In genomic region chr6:9795880-9796279, GRCh38 we compare ENCODE assay signal across 27 cellular contexts.
DNase-seq lines count a peak whose midpoint lies in the region; ATAC-seq, FAIRE-seq and TF ChIP-seq lines count a peak whose summit lies in the region.
"Had no signal": no experiment of that assay in that cellular context is flagged by ENCODE, and none has a peak within 500 bp of the region (broad histone marks: within the 10 kb centered on the region; RNA-seq: fewer than 3 reads in every experiment).

No MANE protein-coding gene starts in this region.

- H2BK15ac ChIP-seq in H9 (ENCODE audit: low read depth, low read length) (no peak overlapping the region), H1 (ENCODE audit: low read length) (no peak overlapping the region)

- no peak overlapping the region for H2BK12ac ChIP-seq in H9 (ENCODE audit: insufficient read length, low read depth, low read length)
- H2BK12ac ChIP-seq in H1 (ENCODE audit: low read depth, low read length): no peak overlapping the region

- H3K9ac ChIP-seq in H9 (ENCODE audit: extremely low read depth, insufficient read length, low read length) (no peak overlapping the region), H1 (replicated peaks in 1 of 4; ENCODE audit: extremely low read depth in 1 of 4, low read depth in 3 of 4, low read length in 3 of 4) (no peak overlapping the region)
- H3K9ac ChIP-seq: SK-N-SH had no signal

- H3K27me3 ChIP-seq in H9 (ENCODE audit: insufficient read depth, low read length) (no peaks in the 10 kb centered on the region), H1 (replicated peaks in 1 of 4; ENCODE audit: control insufficient read depth in 3 of 4, extremely low read depth in 1 of 4, insufficient read depth in 3 of 4, low read length in 3 of 4) (peaks cover 0 to 1% (median 0%) of the 10 kb centered on the region in 4 experiments; a peak in 1 of 7 replicates)

- H3K79me2 ChIP-seq in H9 (ENCODE audit: insufficient read depth, low read length) (no peaks in the 10 kb centered on the region), H1 (ENCODE audit: control insufficient read depth in 1 of 2, insufficient read depth in 2 of 2, low read length in 2 of 2) (no peaks in the 10 kb centered on the region)

- H3T11ph ChIP-seq in H9 (ENCODE audit: low read length): no peak overlapping the region

- H4K8ac ChIP-seq in H9 (replicated peaks; ENCODE audit: insufficient read length, low read depth, low read length): no peak overlapping the region
- no peak overlapping the region for H4K8ac ChIP-seq in H1 (ENCODE audit: extremely low read depth, insufficient read depth, low read length)

- TF ChIP-seq EP300 in H1 (IDR thresholded peaks at IDR 0.05; ENCODE audit: borderline replicate concordance in 1 of 2, low read depth in 2 of 2, low read length in 2 of 2): no peak

- H3K79me1 ChIP-seq in H9 (ENCODE audit: insufficient read depth, low read depth, low read length, poor library complexity, severe bottlenecking) (no peaks in the 10 kb centered on the region), H1 (ENCODE audit: low read depth, low read length) (no peaks in the 10 kb centered on the region)

- H4K5ac ChIP-seq in H9 (ENCODE audit: insufficient read length, low read depth, low read length): no peak overlapping the region
- H4K5ac ChIP-seq in H1 (ENCODE audit: insufficient read length, low read depth, low read length): no peak overlapping the region

- H3K18ac ChIP-seq in H9 (ENCODE audit: insufficient read length, low read depth, low read length) (no peak overlapping the region), H1 (ENCODE audit: extremely low read depth, low read length) (no peak overlapping the region)

- no peak for FAIRE-seq in H1 (lab: Jason Lieb, UNC)
- FAIRE-seq in GM12892 (lab: Jason Lieb, UNC): no peak
- FAIRE-seq: A204.1, GM12878, H54, RCC 7860 had no signal

- CTCF ChIA-PET in H1 (lab: Charles Lee; ENCODE audit: partially characterized antibody): interaction anchor here (1.5 kb wide), 1 partner anchor 12 kb away, joined by 4 read pairs; no protein-coding TSS in a partner anchor

- H3K4ac ChIP-seq in H9 (ENCODE audit: low read depth, low read length): no peak overlapping the region
- H3K4ac ChIP-seq in H1 (replicated peaks; ENCODE audit: insufficient read length, low read depth, low read length): no peak overlapping the region

- H2BK20ac ChIP-seq in H9 (ENCODE audit: low read depth, low read length, poor library complexity, severe bottlenecking) (no peak overlapping the region), H1 (ENCODE audit: low read length) (no peak overlapping the region)

- H3K23me2 ChIP-seq in H9 (ENCODE audit: insufficient read length, low read depth, low read length, poor library complexity, severe bottlenecking): no peaks in the 10 kb centered on the region
- no peaks in the 10 kb centered on the region for H3K23me2 ChIP-seq in H1 (ENCODE audit: low read depth, low read length)

- no peaks in the 10 kb centered on the region for H3K36me3 Mint-ChIP-seq in H9 (ENCODE audit: insufficient read depth in 1 of 3, low read depth in 3 of 3)
- no peaks in the 10 kb centered on the region for H3K36me3 Mint-ChIP-seq in stimulated activated memory B cell treated with anti-CD40 and anti-IgM and Interleukin-4, amounts not matched to agents 10 μg/mL and 1 μg/mL and 100 μg/mL, for 72 hours
- H3K36me3 Mint-ChIP-seq: CD8-positive, alpha-beta T cell had no signal

- no peaks in the 10 kb centered on the region for H3K4me1 ChIP-seq in H9 (ENCODE audit: insufficient read depth, low read length)
- no peaks in the 10 kb centered on the region for H3K4me1 ChIP-seq in H1 (replicated peaks in 1 of 4; ENCODE audit: control insufficient read depth in 3 of 4, insufficient read depth in 4 of 4, low read length in 3 of 4)
- H3K4me1 ChIP-seq: Caco-2 had no signal

- H3K23ac ChIP-seq in H9 (ENCODE audit: insufficient read length, low read depth, low read length) (no peak overlapping the region), H1 (ENCODE audit: insufficient read length) (no peak overlapping the region)

- H3K27me3 Mint-ChIP-seq in H9 (ENCODE audit: low read depth): no peaks in the 10 kb centered on the region
- H3K27me3 Mint-ChIP-seq in stimulated activated memory B cell treated with anti-CD40 and anti-IgM and Interleukin-4, amounts not matched to agents 10 μg/mL and 1 μg/mL and 100 μg/mL, for 72 hours: no peaks in the 10 kb centered on the region

- no peaks in the 10 kb centered on the region for H3K9me3 Mint-ChIP-seq in H9
- peaks cover 13% of the 10 kb centered on the region for H3K9me3 Mint-ChIP-seq in stimulated activated memory B cell treated with anti-CD40 and anti-IgM and Interleukin-4, amounts not matched to agents 10 μg/mL and 1 μg/mL and 100 μg/mL, for 72 hours

- H3K27ac ChIP-seq in H9 (ENCODE audit: insufficient read length, low read depth, low read length) (no peak overlapping the region), H1 (ENCODE audit: low read depth, low read length) (no peak overlapping the region)

- no peak overlapping the region for H3K56ac ChIP-seq in H9 (ENCODE audit: insufficient read length, low read depth, low read length)
- H3K56ac ChIP-seq in H1 (replicated peaks; ENCODE audit: insufficient read length, low read depth, low read length): no peak overlapping the region

- no peak overlapping the region for H2BK5ac ChIP-seq in H9 (ENCODE audit: insufficient read length, low read length)
- H2BK5ac ChIP-seq in H1 (ENCODE audit: low read depth, low read length): no peak overlapping the region

- H3K4me3 Mint-ChIP-seq in H9: peak overlapping the region in 1 of 2 experiments; percentile 12; a peak in 1 of 5 replicates
- no peak overlapping the region for H3K4me3 Mint-ChIP-seq in stimulated activated memory B cell treated with anti-CD40 and anti-IgM and Interleukin-4, amounts not matched to agents 10 μg/mL and 1 μg/mL and 100 μg/mL, for 72 hours
- H3K4me3 Mint-ChIP-seq: CD8-positive, alpha-beta T cell had no signal

- peak overlapping the region; percentile 57; the same call in 1 of the 2 replicates for H3K14ac ChIP-seq in H9 (ENCODE audit: insufficient read depth, low read length)
- no peak overlapping the region for H3K14ac ChIP-seq in H1 (ENCODE audit: insufficient read length)

- H4K91ac ChIP-seq in H9 (ENCODE audit: insufficient read length, low read depth, low read length): no peak overlapping the region
- no peak overlapping the region for H4K91ac ChIP-seq in H1 (replicated peaks; ENCODE audit: insufficient read length, low read length)

- H3K4me2 ChIP-seq in H9 (ENCODE audit: insufficient read depth, insufficient read length, low read length): no peak overlapping the region
- 0 out of 4 replicates have a peak overlapping the region, but pooled peaks of 1 of the 2 experiments have one; percentile 4 for H3K4me2 ChIP-seq in H1 (ENCODE audit: insufficient read depth in 1 of 2, low read depth in 2 of 2, low read length in 2 of 2)
- H3K4me2 ChIP-seq: SK-N-SH had no signal

- no peaks in the 10 kb centered on the region for H4K20me1 ChIP-seq in H9 (ENCODE audit: control insufficient read depth, insufficient read depth, insufficient read length)
- H4K20me1 ChIP-seq in H1 (replicated peaks in 1 of 2; ENCODE audit: control insufficient read depth in 1 of 2, insufficient read depth in 2 of 2, low read length in 2 of 2): no peaks in the 10 kb centered on the region

- TF ChIP-seq CTCF in H9 (conservative IDR thresholded peaks at IDR 0.05) (no peak), H1 (IDR thresholded peaks at IDR 0.05; ENCODE audit: control extremely low read depth in 1 of 3, insufficient read depth in 1 of 3, low read depth in 1 of 3, low read length in 3 of 3) (no peak)

- no peak overlapping the region for H3K4me3 ChIP-seq in H1 (ENCODE audit: extremely low read depth in 1 of 4, insufficient read depth in 2 of 4, low read depth in 3 of 4, low read length in 4 of 4)
- H3K4me3 ChIP-seq: GM12878 had no signal

- H3K36me3 ChIP-seq in H1 (ENCODE audit: control insufficient read depth in 2 of 4, insufficient read depth in 4 of 4, low read length in 3 of 4): no peaks in the 10 kb centered on the region

- H2AFZ ChIP-seq in H9 (ENCODE audit: low read length): no peak overlapping the region
- 0 out of 2 replicates have a peak overlapping the region, but pooled peaks have one; percentile 63 for H2AFZ ChIP-seq in H1 (ENCODE audit: low read length)

- ATAC-seq in GM21390 (IDR thresholded peaks at IDR 0.05; ENCODE audit: unreplicated experiment): no peak
- no peak for ATAC-seq in stimulated activated memory B cell treated with anti-CD40 and anti-IgM and Interleukin-4, amounts not matched to agents 10 μg/mL and 1 μg/mL and 100 μg/mL, for 72 hours
- ATAC-seq: CD8-positive, alpha-beta T cell; GM12878 had no signal

- TF ChIP-seq RAD21 in H1 (IDR thresholded peaks at IDR 0.05 in 1 of 2, conservative IDR thresholded peaks at IDR 0.05 in 1 of 2; ENCODE audit: low read depth in 2 of 2, low read length in 2 of 2): no peak

- H2BK120ac ChIP-seq in H9 (ENCODE audit: low read depth, low read length, poor library complexity, severe bottlenecking): no peak overlapping the region
- H2BK120ac ChIP-seq in H1 (replicated peaks; ENCODE audit: low read depth, low read length): no peak overlapping the region

- POLR2A ChIA-PET in H1 (lab: Charles Lee; ENCODE audit: partially characterized antibody): no interaction called here

- DNase-seq in H9 (no peak), H1 (ENCODE audit: low read depth in 1 of 2, low spot score in 2 of 2) (no peak), left kidney (ENCODE audit: low read depth, low spot score) (peak; percentile 37), pulmonary artery endothelial cell (ENCODE audit: low read depth, low spot score) (peak; percentile 46), GM12892 (ENCODE audit: insufficient read length) (no peak)
- no peak for DNase-seq in activated effector memory CD4-positive, alpha-beta T cell treated with Interleukin-2 at 50 U/mL for 16 hours
- DNase-seq: C1 segment of cervical spinal cord; Caco-2; CD8-positive, alpha-beta T cell; EL; GDM1; Karpas-422; NCI-H1092 treated with DMSO at 0.1 percent for 48 hours; NCI-H1436; NCI-H187; NCI-H2081 treated with DMSO at 0.1 percent for 48 hours; NCI-H2171; NCI-H345; NCI-H524; NCI-H774; SK-N-SH had no signal

- H3K9me3 ChIP-seq in H9 (ENCODE audit: control insufficient read depth, low read depth, low read length) (no peaks in the 10 kb centered on the region), H1 (ENCODE audit: insufficient read depth in 2 of 2, low read depth in 1 of 2, low read length in 1 of 2) (no peaks in the 10 kb centered on the region)
- H3K9me3 ChIP-seq: Caco-2, SK-N-SH had no signal

- peak overlapping the region in 2 of 3 experiments; percentile 19 to 23; a peak in 3 of 7 replicates for H3K27ac Mint-ChIP-seq in H9
- H3K27ac Mint-ChIP-seq in stimulated activated memory B cell treated with anti-CD40 and anti-IgM and Interleukin-4, amounts not matched to agents 10 μg/mL and 1 μg/mL and 100 μg/mL, for 72 hours: no peak overlapping the region
- H3K27ac Mint-ChIP-seq: CD8-positive, alpha-beta T cell had no signal

- WGBS in H9 (ENCODE audit: extremely low coverage, insufficient read length, low lambda C conversion rate): no CpG with 5 or more reads among the region's 5 CpGs
- 55% methylated on average over 5 of the region's 5 CpGs; no CpG with 5 or more reads in 1 of the 2 experiments for WGBS in H1 (ENCODE audit: extremely low coverage in 1 of 2, insufficient coverage in 1 of 2, insufficient read length in 1 of 2, insufficient replicate concordance in 2 of 2, low coverage in 1 of 2, low lambda C conversion rate in 2 of 2, missing lambda C conversion rate in 1 of 2), 2 experiments

- no peak for TF ChIP-seq POLR2A in H1 (IDR thresholded peaks at IDR 0.05; ENCODE audit: control extremely low read depth in 1 of 2, low read depth in 2 of 2, low read length in 2 of 2)
- no peak for TF ChIP-seq POLR2A in GM12892 (IDR thresholded peaks at IDR 0.05; ENCODE audit: low read depth, low read length)

- H2AK5ac ChIP-seq in H9 (ENCODE audit: insufficient read length, low read length) (no peak overlapping the region), H1 (ENCODE audit: low read depth, low read length) (no peak overlapping the region)

- H3K4me1 Mint-ChIP-seq in H9: peaks cover 8% of the 10 kb centered on the region in 2 experiments
- no peaks in the 10 kb centered on the region for H3K4me1 Mint-ChIP-seq in stimulated activated memory B cell treated with anti-CD40 and anti-IgM and Interleukin-4, amounts not matched to agents 10 μg/mL and 1 μg/mL and 100 μg/mL, for 72 hours

Comparison
In these comparisons a context has a peak if more than half of its experiments do, and no peak if none do; other contexts are left out.
1. DNase-seq: peak in left kidney (single experiment) and pulmonary artery endothelial cell (single experiment); none in H9 (single experiment), H1 (0 of 2), activated effector memory CD4-positive, alpha-beta T cell treated with Interleukin-2 at 50 U/mL for 16 hours (single experiment) and GM12892 (single experiment).